1 cellular context compared by ENCODE assay signal in the genomic region with DNA sequence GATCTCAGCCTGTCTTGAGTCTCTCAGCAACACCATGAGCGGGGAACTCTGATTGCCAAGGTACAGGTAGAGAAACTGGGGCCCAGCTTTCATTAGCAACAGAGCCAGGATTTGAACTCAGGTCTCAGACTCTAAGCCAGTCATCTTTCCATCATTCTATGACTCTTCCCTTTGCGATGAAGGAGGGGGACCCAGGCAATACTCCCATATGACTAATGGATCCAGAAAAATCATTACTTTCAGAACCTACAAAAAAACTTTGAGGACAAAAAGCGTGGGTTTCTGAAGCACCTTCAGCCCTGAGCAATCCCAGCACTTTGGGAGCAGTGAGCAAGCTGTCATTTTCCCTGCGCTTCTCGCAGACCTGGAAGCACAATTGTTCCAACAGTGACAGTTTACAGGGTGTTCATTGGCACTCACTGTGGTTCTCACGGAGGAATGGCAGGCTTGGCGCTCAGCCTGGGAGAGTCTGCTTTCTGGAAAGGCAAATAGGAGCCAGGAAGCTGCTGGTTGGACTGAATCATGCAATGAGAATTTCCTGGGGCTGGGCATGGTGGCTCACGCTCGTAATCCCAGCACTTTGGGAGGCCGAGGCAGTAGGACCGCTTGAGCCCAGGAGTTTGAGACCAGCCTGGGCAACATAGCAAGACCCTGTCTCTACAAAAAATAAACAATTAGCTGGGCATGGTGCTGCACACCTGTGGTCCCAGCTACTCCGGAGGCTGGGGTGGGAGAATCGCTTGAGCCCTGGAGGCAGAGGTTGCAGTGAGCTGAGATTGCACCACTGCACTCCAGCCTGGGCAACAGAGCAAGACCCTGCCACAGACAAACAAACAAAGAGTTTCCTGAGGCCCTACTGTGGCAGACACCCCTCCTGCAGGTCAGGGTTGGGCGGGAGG.
TF ChIP-seq lines count a peak whose summit lies in the region.

No MANE protein-coding gene starts in this region.

TF ChIP-seq in liver, 16 proteins besides CTCF, POLR2A, EP300 and RAD21 (continued from another document):
- no peak for TF ChIP-seq SP1 (IDR thresholded peaks at IDR 0.05)
